Comparison of ENCODE assay signal across 24 cellular contexts in the genomic region with DNA sequence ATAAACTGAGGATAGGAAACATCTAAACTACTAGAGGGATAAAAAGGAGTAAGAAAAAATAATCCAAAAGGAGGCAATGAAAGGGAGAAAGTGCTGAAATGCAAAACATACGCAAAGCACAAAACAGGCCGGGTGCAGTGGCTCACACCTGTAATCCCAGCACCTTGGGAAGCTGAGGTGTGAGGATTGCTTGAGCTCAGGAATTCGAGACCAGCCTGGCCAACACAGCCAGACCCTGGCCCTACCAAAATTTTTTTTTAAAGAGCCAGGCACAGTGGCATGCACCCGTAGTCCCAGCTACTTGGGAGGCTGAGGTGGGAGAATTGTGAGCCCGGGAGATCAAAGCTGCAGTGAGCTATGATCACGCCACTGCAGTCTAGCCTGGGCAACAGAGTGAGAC. TPM values are rescaled to one million over a fixed set of nuclear protein-coding genes. Genes with fewer than 3 reads are reported as not detected.
"Had no signal": no experiment of that assay in that cellular context is flagged by ENCODE, and none has a peak within 500 bp of the region (broad histone marks: within the 10 kb centered on the region; RNA-seq: fewer than 3 reads in every experiment).

No MANE protein-coding gene starts in this region.

- DNase-seq: effector memory CD4-positive, alpha-beta T cell; foreskin keratinocyte; heart left ventricle; left lung; mesenchymal stem cell; midbrain; stimulated activated CD4-positive, alpha-beta T cell treated with anti-CD3 and anti-CD28 coated beads, Interleukin-2, amount 100 ng/mL, for 24 hours; stimulated activated CD4-positive, alpha-beta T cell treated with anti-CD3 and anti-CD28 coated beads, Interleukin-4, amount 100 ng/mL, for 24 hours; stimulated activated naive CD8-positive, alpha-beta T cell treated with anti-CD3 and anti-CD28 coated beads, Interleukin-15, Interleukin-2, amounts not matched to agents 100 U/mL and 50 U/mL, for 24 hours; substantia nigra; testis had no signal

- H3K36me3 ChIP-seq: esophagus muscularis mucosa, gastroesophageal sphincter, heart left ventricle, left lung, neural progenitor cell, tibial artery had no signal

- H3K27ac Mint-ChIP-seq: nephron; neural progenitor cell; progenitor cell of endocrine pancreas; stimulated activated memory B cell treated with anti-CD40 and anti-IgM and Interleukin-4, amounts not matched to agents 10 μg/mL and 1 μg/mL and 100 μg/mL, for 72 hours; type B pancreatic cell had no signal

- H3K9me3 Mint-ChIP-seq: nephron; stimulated activated memory B cell treated with anti-CD40 and anti-IgM and Interleukin-4, amounts not matched to agents 10 μg/mL and 1 μg/mL and 100 μg/mL, for 72 hours; type B pancreatic cell had no signal

- H3K27me3 ChIP-seq: esophagus muscularis mucosa, foreskin keratinocyte, gastroesophageal sphincter, heart left ventricle, left lung, neural progenitor cell, testis, tibial artery had no signal

- ATAC-seq: foreskin keratinocyte; gastroesophageal sphincter; heart left ventricle; left lung; naive thymus-derived CD4-positive, alpha-beta T cell; sciatic nerve; stimulated activated memory B cell treated with anti-CD40 and anti-IgM and Interleukin-4, amounts not matched to agents 10 μg/mL and 1 μg/mL and 100 μg/mL, for 72 hours; stimulated activated naive CD8-positive, alpha-beta T cell treated with anti-CD3 and anti-CD28 coated beads, Interleukin-15, Interleukin-2, amounts not matched to agents 100 U/mL and 50 U/mL, for 24 hours had no signal

- H3K4me3 ChIP-seq: esophagus muscularis mucosa, gastroesophageal sphincter, heart left ventricle, hepatocyte, left lung, neural progenitor cell, smooth muscle cell, testis, tibial artery had no signal

- H3K4me1 ChIP-seq: esophagus muscularis mucosa, foreskin keratinocyte, gastroesophageal sphincter, parathyroid adenoma, testis, tibial artery had no signal

- H3K27ac ChIP-seq: esophagus muscularis mucosa, foreskin keratinocyte, gastroesophageal sphincter, heart left ventricle, hepatocyte, left lung, neural progenitor cell, parathyroid adenoma, testis, tibial artery had no signal

- H3K27me3 Mint-ChIP-seq: stimulated activated memory B cell treated with anti-CD40 and anti-IgM and Interleukin-4, amounts not matched to agents 10 μg/mL and 1 μg/mL and 100 μg/mL, for 72 hours had no signal

- H3K9me3 ChIP-seq: esophagus muscularis mucosa, gastroesophageal sphincter, heart left ventricle, left lung, testis, tibial artery had no signal

- H3K36me3 Mint-ChIP-seq: naive thymus-derived CD4-positive, alpha-beta T cell; neural progenitor cell; stimulated activated memory B cell treated with anti-CD40 and anti-IgM and Interleukin-4, amounts not matched to agents 10 μg/mL and 1 μg/mL and 100 μg/mL, for 72 hours; type B pancreatic cell had no signal

- H3K4me3 Mint-ChIP-seq: naive thymus-derived CD4-positive, alpha-beta T cell; nephron; neural progenitor cell; stimulated activated memory B cell treated with anti-CD40 and anti-IgM and Interleukin-4, amounts not matched to agents 10 μg/mL and 1 μg/mL and 100 μg/mL, for 72 hours; type B pancreatic cell had no signal

RNA-seq across cellular contexts. Expression of gene SPOCD1, which starts 10.5 kb away (rescaled TPM):
- polyA plus RNA-seq: naive thymus-derived CD4-positive, alpha-beta T cell had no signal

RNA-seq across cellular contexts. Expression of gene ADGRB2, which starts 41.2 kb away (rescaled TPM):
- polyA plus RNA-seq: naive thymus-derived CD4-positive, alpha-beta T cell had no signal
